10 cellular contexts compared by ENCODE assay signal in genomic region chr3:133620066-133620784, GRCh38. TPM values are rescaled to one million over a fixed set of nuclear protein-coding genes. Genes with fewer than 3 reads are reported as not detected.
DNase-seq lines count a peak whose midpoint lies in the region; ATAC-seq lines count a peak whose summit lies in the region.
"Had no signal": no experiment of that assay in that cellular context is flagged by ENCODE, and none has a peak within 500 bp of the region (broad histone marks: within the 10 kb centered on the region; RNA-seq: fewer than 3 reads in every experiment).

No MANE protein-coding gene starts in this region.

- peaks cover 22% of the 10 kb centered on the region for H3K36me3 Mint-ChIP-seq in memory B cell
- H3K36me3 Mint-ChIP-seq in natural killer cell treated with Interleukin-12 subunit alpha and Interleukin-12 subunit beta and Interleukin-15 and Interleukin-18, amount 100 ng/mL, for 72 hours: peaks cover 27% of the 10 kb centered on the region

- DNase-seq in memory B cell (ENCODE audit: low spot score in 2 of 2) (peak; percentile 30 to 48), activated gamma-delta T cell (lab: John Stamatoyannopoulos, UW) (no peak), NOMO-1 treated with dmso at 0.1 percent for 144 hours (lab: John Stamatoyannopoulos, UW; ENCODE audit: unreplicated experiment) (no peak), Right ventricle myocardium inferior (ENCODE audit: missing footprints) (no peak)
- no peak for DNase-seq in natural killer cell treated with Interleukin-12 subunit alpha and Interleukin-12 subunit beta and Interleukin-15 and Interleukin-18, amount 100 ng/mL, for 72 hours (ENCODE audit: low spot score)
- DNase-seq: kidney, NCI-H510A had no signal

- no peaks in the 10 kb centered on the region for H3K9me3 Mint-ChIP-seq in memory B cell
- H3K9me3 Mint-ChIP-seq in natural killer cell treated with Interleukin-12 subunit alpha and Interleukin-12 subunit beta and Interleukin-15 and Interleukin-18, amount 100 ng/mL, for 72 hours: no peaks in the 10 kb centered on the region

- peaks cover 10% of the 10 kb centered on the region for H3K4me1 Mint-ChIP-seq in memory B cell
- peaks cover 0 to 3% of the 10 kb centered on the region in 2 donors for H3K4me1 Mint-ChIP-seq in natural killer cell treated with Interleukin-12 subunit alpha and Interleukin-12 subunit beta and Interleukin-15 and Interleukin-18, amount 100 ng/mL, for 72 hours (ENCODE audit: low read depth in 2 of 2)

- peak overlapping the region; percentile 27 for H3K4me3 Mint-ChIP-seq in memory B cell
- no peak overlapping the region for H3K4me3 Mint-ChIP-seq in natural killer cell treated with Interleukin-12 subunit alpha and Interleukin-12 subunit beta and Interleukin-15 and Interleukin-18, amount 100 ng/mL, for 72 hours

- peak; percentile 99 for ATAC-seq in GM18909 (IDR thresholded peaks at IDR 0.05; ENCODE audit: poor library complexity, unreplicated experiment)
- ATAC-seq in GM21528 (IDR thresholded peaks at IDR 0.05; ENCODE audit: low FRiP score, unreplicated experiment): peak; percentile 99
- ATAC-seq in HG03139 (IDR thresholded peaks at IDR 0.05; ENCODE audit: unreplicated experiment): peak; percentile 98
- ATAC-seq in memory B cell (ENCODE audit: low read depth): peak; percentile 98
- no peak for ATAC-seq in natural killer cell treated with Interleukin-12 subunit alpha and Interleukin-12 subunit beta and Interleukin-15 and Interleukin-18, amount 100 ng/mL, for 72 hours
- no peak for ATAC-seq in Right ventricle myocardium inferior

- peak overlapping the region; percentile 78 for H3K27ac Mint-ChIP-seq in memory B cell
- no peak overlapping the region for H3K27ac Mint-ChIP-seq in natural killer cell treated with Interleukin-12 subunit alpha and Interleukin-12 subunit beta and Interleukin-15 and Interleukin-18, amount 100 ng/mL, for 72 hours

- H3K27me3 Mint-ChIP-seq in memory B cell: no peaks in the 10 kb centered on the region
- H3K27me3 Mint-ChIP-seq in natural killer cell treated with Interleukin-12 subunit alpha and Interleukin-12 subunit beta and Interleukin-15 and Interleukin-18, amount 100 ng/mL, for 72 hours: no peaks in the 10 kb centered on the region

- intact Hi-C loops in Right ventricle myocardium inferior (cut with DNase I): no loop called here

RNA-seq across cellular contexts. Expression of gene TOPBP1, which starts 41.5 kb away (rescaled TPM):
- 100 to 1,000 TPM in 1 of 2 donors, 10 to 100 TPM in 1; 69.3 to 106 TPM for total RNA-seq in natural killer cell treated with Interleukin-12 subunit alpha and Interleukin-12 subunit beta and Interleukin-15 and Interleukin-18, amount 100 ng/mL, for 72 hours
- 10.5 TPM for total RNA-seq in Right ventricle myocardium inferior

RNA-seq across cellular contexts. Expression of gene CDV3, which starts 46.7 kb away (rescaled TPM):
- 100 to 1,000 TPM; 202 to 204 TPM for total RNA-seq in natural killer cell treated with Interleukin-12 subunit alpha and Interleukin-12 subunit beta and Interleukin-15 and Interleukin-18, amount 100 ng/mL, for 72 hours
- 146 TPM for total RNA-seq in Right ventricle myocardium inferior

Comparison
In these comparisons a context has a peak if more than half of its experiments do, and no peak if none do; other contexts are left out.
1. ATAC-seq: peak in GM18909 (single experiment), GM21528 (single experiment), HG03139 (single experiment) and memory B cell (single experiment); none in natural killer cell treated with Interleukin-12 subunit alpha and Interleukin-12 subunit beta and Interleukin-15 and Interleukin-18, amount 100 ng/mL, for 72 hours (0 of 2) and Right ventricle myocardium inferior (single experiment).
2. DNase-seq: peak in memory B cell (2 of 2); none in natural killer cell treated with Interleukin-12 subunit alpha and Interleukin-12 subunit beta and Interleukin-15 and Interleukin-18, amount 100 ng/mL, for 72 hours (single experiment), activated gamma-delta T cell (single experiment), NOMO-1 treated with dmso at 0.1 percent for 144 hours (single experiment) and Right ventricle myocardium inferior (single experiment).